23 cellular contexts compared by ENCODE assay signal in genomic region chr20:61848851-61849250, GRCh38.
"Had no signal": no experiment of that assay in that cellular context is flagged by ENCODE, and none has a peak within 500 bp of the region (broad histone marks: within the 10 kb centered on the region; RNA-seq: fewer than 3 reads in every experiment).

No MANE protein-coding gene starts in this region.

- DNase-seq: Kasumi-1, MM.1S, NCI-H1092 treated with DMSO at 0.1 percent for 48 hours, NCI-H1436, NCI-H187, NCI-H2029, NCI-H2081 treated with DMSO at 0.1 percent for 48 hours, NCI-H2171, NCI-H226, NCI-H446, NCI-H510A, NCI-H524 treated with DMSO at 0.1 percent for 48 hours, NCI-H69, NCI-H774, SIG-M5, SK-N-SH, SW 1271 had no signal

- H3K4me3 ChIP-seq: K562 had no signal

- H3K36me3 Mint-ChIP-seq: IgD-negative memory B cell had no signal

- H3K4me3 Mint-ChIP-seq: IgD-negative memory B cell had no signal

- H3K4me2 ChIP-seq: KMS-11, SK-N-SH had no signal

- H3K9me3 ChIP-seq: SK-N-SH had no signal

- H3K4me1 Mint-ChIP-seq: IgD-negative memory B cell had no signal

- H3K27ac ChIP-seq: HL-60, KMS-11, RWPE1 had no signal

- H3K27me3 Mint-ChIP-seq: IgD-negative memory B cell had no signal

- H3K27ac Mint-ChIP-seq: IgD-negative memory B cell had no signal

- FAIRE-seq: K562, RCC 7860 had no signal

- ATAC-seq: K562 had no signal
